Comparison of ENCODE assay signal across 15 cellular contexts in the genomic region with DNA sequence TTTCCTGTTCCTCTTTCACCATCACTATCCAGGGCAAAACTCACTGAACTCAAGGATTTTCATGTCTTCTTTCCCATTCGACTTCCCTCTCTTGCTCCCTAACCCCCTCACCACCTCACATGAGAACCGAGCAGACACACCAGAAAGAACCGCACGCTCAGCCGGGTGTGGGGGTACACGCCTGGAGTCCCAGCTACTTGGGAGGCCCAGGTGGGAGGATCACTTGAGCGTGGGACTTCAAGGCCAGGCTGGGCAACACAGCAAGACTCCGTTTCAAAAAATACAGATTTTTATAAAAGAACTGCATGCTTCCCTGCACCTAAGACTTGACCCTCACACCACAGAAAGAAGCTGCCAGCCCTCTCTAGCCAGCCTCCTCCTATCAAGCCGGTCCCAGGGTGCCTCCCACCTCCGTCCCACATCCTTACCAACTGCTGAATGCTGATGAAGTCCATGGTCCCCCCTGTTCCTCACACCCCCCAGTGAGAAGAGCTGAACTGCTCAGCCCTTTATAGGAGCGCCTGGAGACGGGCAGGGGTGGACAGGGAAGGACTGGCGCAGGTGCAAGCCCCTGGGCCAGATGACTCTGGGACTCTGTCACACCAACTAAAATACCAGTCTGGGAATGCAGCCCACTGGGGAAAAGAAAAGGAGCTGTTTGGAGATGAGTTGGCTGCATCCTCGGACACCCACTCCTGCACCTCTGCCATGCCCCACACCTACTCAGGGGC. TPM values are rescaled to one million over a fixed set of nuclear protein-coding genes. Genes with fewer than 3 reads are reported as not detected.
A peak's percentile ranks its signal among the peaks of the same experiment; 100 is the strongest.
DNase-seq lines count a peak whose midpoint lies in the region; TF ChIP-seq lines count a peak whose summit lies in the region.
"Had no signal": no experiment of that assay in that cellular context is flagged by ENCODE, and none has a peak within 500 bp of the region (broad histone marks: within the 10 kb centered on the region; RNA-seq: fewer than 3 reads in every experiment).

Gene ANKRD23 (minus strand): TSS at position 484 of the 731 bp plus-strand sequence. CDS start 29 bp downstream, at position 455.

- peaks cover 13% of the 10 kb centered on the region for H3K4me1 Mint-ChIP-seq in activated CD4-positive, alpha-beta T cell treated with anti-CD3 and anti-CD28 coated beads, Interleukin-2, amount 10 ng/mL, durations not matched to agents 24 days and 14 days

- H3K4me1 ChIP-seq in cardiac muscle cell (ENCODE audit: low read depth) (peaks cover 7% of the 10 kb centered on the region), neuronal stem cell (ENCODE audit: control insufficient read depth in 2 of 2, insufficient read depth in 1 of 2, low read depth in 1 of 2, low read length in 2 of 2) (peaks cover 0 to 6% of the 10 kb centered on the region in 2 donors), transverse colon (peaks cover 4 to 12% (median 10%) of the 10 kb centered on the region in 4 donors)

- H2BK12ac ChIP-seq in neuronal stem cell (ENCODE audit: low read length): no peak within 1 kb of the TSS

- H3K9me3 ChIP-seq in cardiac muscle cell (ENCODE audit: low read depth): no peaks in the 10 kb centered on the region
- no peaks in the 10 kb centered on the region for H3K9me3 ChIP-seq in neuronal stem cell (replicated peaks in 1 of 2; ENCODE audit: control insufficient read depth in 2 of 2, insufficient read depth in 1 of 2, low read depth in 1 of 2, low read length in 2 of 2)
- H3K9me3 ChIP-seq in transverse colon: no peaks in the 10 kb centered on the region
- H3K9me3 ChIP-seq: BLaER1, stomach had no signal

- H3K36me3 Mint-ChIP-seq in activated CD4-positive, alpha-beta T cell treated with anti-CD3 and anti-CD28 coated beads, Interleukin-2, amount 10 ng/mL, durations not matched to agents 24 days and 14 days (ENCODE audit: low read depth): peaks cover 27% of the 10 kb centered on the region

- H4K8ac ChIP-seq in neuronal stem cell (ENCODE audit: low read depth, low read length): no peak within 1 kb of the TSS

- H4K91ac ChIP-seq in neuronal stem cell (ENCODE audit: low read depth, low read length, poor library complexity): no peak within 1 kb of the TSS

- CTCF ChIA-PET in RWPE1 (lab: Yijun Ruan, JAX): interaction anchor here (0.6 to 1.9 kb wide), 3 partner anchors 13 to 28 kb away, joined by 3 to 11 read pairs (median 4); partner anchors contain the start of gene ANKRD39

- H2AFZ ChIP-seq in neuronal stem cell (ENCODE audit: low read length): no peak within 1 kb of the TSS

- H3K4me3 ChIP-seq in cardiac muscle cell (no peak within 1 kb of the TSS), neuronal stem cell (ENCODE audit: low read length in 2 of 2) (no peak within 1 kb of the TSS), transverse colon (no peak within 1 kb of the TSS)
- H3K4me3 ChIP-seq: BLaER1, stomach had no signal

- 0 out of 2 replicates have a peak within 1 kb of the TSS, but pooled peaks have one; percentile 32 for H3K27ac ChIP-seq in RWPE1
- peak within 1 kb of the TSS; percentile 10 for H3K27ac ChIP-seq in cardiac muscle cell
- H3K27ac ChIP-seq in neuronal stem cell (replicated peaks; ENCODE audit: low read length): no peak within 1 kb of the TSS
- H3K27ac ChIP-seq in transverse colon: no peak within 1 kb of the TSS
- H3K27ac ChIP-seq: BLaER1, stomach had no signal

- POLR2A ChIA-PET in RWPE1 (lab: Yijun Ruan, JAX; ENCODE audit: low non-redundant PET): interaction anchor here (0.7 kb wide), 1 partner anchor 11 kb away, joined by 3 read pairs; no protein-coding TSS in a partner anchor

- H3K14ac ChIP-seq in neuronal stem cell (ENCODE audit: low read length): no peak within 1 kb of the TSS

- no peak for TF ChIP-seq POLR2A in transverse colon (IDR thresholded peaks at IDR 0.05)

- H2BK120ac ChIP-seq in neuronal stem cell (ENCODE audit: low read depth, low read length): no peak within 1 kb of the TSS

- intact Hi-C loops in activated CD4-positive, alpha-beta T cell treated with anti-CD3 and anti-CD28 coated beads, Interleukin-2, amount 10 ng/mL, durations not matched to agents 24 days and 14 days (cut with micrococcal nuclease): no loop called here
- intact Hi-C loops in transverse colon (cut with DNase I; ENCODE audit: low total_unique reads): no loop called here

- H3K36me3 ChIP-seq in cardiac muscle cell (no peaks in the 10 kb centered on the region), neuronal stem cell (replicated peaks in 1 of 2; ENCODE audit: control insufficient read depth in 2 of 2, insufficient read depth in 2 of 2, low read length in 2 of 2) (peaks cover 15 to 38% of the 10 kb centered on the region in 2 donors), transverse colon (peaks cover 0 to 5% (median 2%) of the 10 kb centered on the region in 4 donors)

- H2AK5ac ChIP-seq in neuronal stem cell (ENCODE audit: low read depth, low read length): no peak within 1 kb of the TSS

- WGBS in neuronal stem cell (ENCODE audit: extremely low coverage in 2 of 2, insufficient read length in 2 of 2, insufficient replicate concordance in 1 of 2), 2 donors: no CpG with 5 or more reads among the region's 14 CpGs
- WGBS in transverse colon (ENCODE audit: low coverage in 1 of 2), 2 donors: 83 to 93% methylated on average over 2 to 14 of the region's 14 CpGs

- H3K4me2 ChIP-seq in neuronal stem cell (ENCODE audit: insufficient read depth, low read length, poor library complexity, severe bottlenecking): no peak within 1 kb of the TSS
- H3K4me2 ChIP-seq: BLaER1 had no signal

- H3K9me3 Mint-ChIP-seq in activated CD4-positive, alpha-beta T cell treated with anti-CD3 and anti-CD28 coated beads, Interleukin-2, amount 10 ng/mL, durations not matched to agents 24 days and 14 days: no peaks in the 10 kb centered on the region

- no peak within 1 kb of the TSS for H2BK5ac ChIP-seq in neuronal stem cell (ENCODE audit: low read length)

- no peak for DNase-seq in activated CD4-positive, alpha-beta T cell treated with anti-CD3 and anti-CD28 coated beads, Interleukin-2, amount 10 ng/mL, durations not matched to agents 24 days and 14 days
- DNase-seq in activated CD4-positive, alpha-beta T cell treated with anti-CD3 and anti-CD28 coated beads, Interleukin-2, amount 50 U/mL, for 4 hours: no peak
- DNase-seq in RWPE1 (ENCODE audit: low spot score) (no peak), cardiac muscle cell (ENCODE audit: low read depth in 1 of 2, low spot score in 1 of 2) (no peak), neuronal stem cell (ENCODE audit: low spot score) (no peak), NCI-H146 treated with DMSO at 0.1 percent for 48 hours (lab: John Stamatoyannopoulos, UW; ENCODE audit: unreplicated experiment) (no peak), transverse colon (no peak)
- no peak for DNase-seq in activated T-cell treated with anti-CD3 and anti-CD28 coated beads, Interleukin-2, amount 50 U/mL, for 48 hours
- DNase-seq: amniotic stem cell, Kasumi-1, NCI-H1092 treated with DMSO at 0.1 percent for 48 hours, NCI-H2171, NCI-H774, stomach had no signal

- in situ Hi-C loops in transverse colon (cut with MboI; ENCODE audit: low pct_ligation_motif_present in 1 of 4, low pct_unique_long_range_greater_than_20kb in 1 of 4, low sequenced_read_pairs in 3 of 4): loop anchor here in 1 of 4 donors (25.0 kb wide), 1 partner anchor 244 kb away; the partner anchor contains the start of gene FAHD2B

- TF ChIP-seq EP300 in transverse colon (IDR thresholded peaks at IDR 0.05; ENCODE audit: low read depth): no peak

- H3K27ac Mint-ChIP-seq in activated CD4-positive, alpha-beta T cell treated with anti-CD3 and anti-CD28 coated beads, Interleukin-2, amount 10 ng/mL, durations not matched to agents 24 days and 14 days: peak within 1 kb of the TSS; percentile 52

- H3K4ac ChIP-seq in neuronal stem cell (ENCODE audit: low read length): no peak within 1 kb of the TSS

- H3K27me3 ChIP-seq in cardiac muscle cell (no peaks in the 10 kb centered on the region), neuronal stem cell (ENCODE audit: control insufficient read depth in 3 of 3, insufficient read depth in 3 of 3, low read depth in 1 of 3, low read length in 3 of 3) (no peaks in the 10 kb centered on the region), transverse colon (no peaks in the 10 kb centered on the region)
- H3K27me3 ChIP-seq: stomach had no signal

- H2BK15ac ChIP-seq in neuronal stem cell (ENCODE audit: low read length): no peak within 1 kb of the TSS

- H3K23ac ChIP-seq in neuronal stem cell (ENCODE audit: low read depth, low read length, poor library complexity): peak within 1 kb of the TSS; percentile 29

- H3K27me3 Mint-ChIP-seq in activated CD4-positive, alpha-beta T cell treated with anti-CD3 and anti-CD28 coated beads, Interleukin-2, amount 10 ng/mL, durations not matched to agents 24 days and 14 days: no peaks in the 10 kb centered on the region

- H3K4me3 Mint-ChIP-seq in activated CD4-positive, alpha-beta T cell treated with anti-CD3 and anti-CD28 coated beads, Interleukin-2, amount 10 ng/mL, durations not matched to agents 24 days and 14 days: no peak within 1 kb of the TSS

- H3K79me1 ChIP-seq in neuronal stem cell (ENCODE audit: low read depth, low read length): peaks cover 2% of the 10 kb centered on the region

- TF ChIP-seq CTCF in RWPE1 (conservative IDR thresholded peaks at IDR 0.05; ENCODE audit: low read depth): no peak
- TF ChIP-seq CTCF in cardiac muscle cell (IDR thresholded peaks at IDR 0.05; ENCODE audit: low read depth, low read length): no peak
- no peak for TF ChIP-seq CTCF in transverse colon (IDR thresholded peaks at IDR 0.05)

- no peak within 1 kb of the TSS for H3K18ac ChIP-seq in neuronal stem cell (ENCODE audit: low read length)

- no peak within 1 kb of the TSS for H3K9ac ChIP-seq in neuronal stem cell (ENCODE audit: low read depth, low read length, poor library complexity)
- H3K9ac ChIP-seq: BLaER1 had no signal

RNA-seq across cellular contexts. Expression of gene ANKRD23, which starts in this region (rescaled TPM):
- total RNA-seq in activated CD4-positive, alpha-beta T cell treated with anti-CD3 and anti-CD28 coated beads, Interleukin-2, amount 10 ng/mL, durations not matched to agents 24 days and 14 days: 6.7 and 8.4 TPM in 2 replicates
- total RNA-seq in cardiac muscle cell (4.8 and 11.0 TPM in 2 replicates), transverse colon (10 to 100 TPM in 1 of 4 donors, 1 to 10 TPM in 3; 4.1 to 22.7 (median 7.0) TPM)
- polyA plus RNA-seq in cardiac muscle cell: 2.5 and 3.3 TPM in 2 replicates
- 2.3 TPM for polyA plus RNA-seq in neuronal stem cell (2013, experiment 1 of 2)
- polyA plus RNA-seq in neuronal stem cell (2013, experiment 2 of 2): 1.9 TPM

Comparison
In these comparisons a context has a peak if more than half of its experiments do, and no peak if none do; other contexts are left out.
1. H3K27ac ChIP-seq: peak in RWPE1 (single experiment) and cardiac muscle cell (single experiment); none in neuronal stem cell (single experiment) and transverse colon (0 of 4).